ENCODE assay signal across 6 cellular contexts in genomic region chr17:21690811-21691210, GRCh38. TPM values are rescaled to one million over a fixed set of nuclear protein-coding genes. Genes with fewer than 3 reads are reported as not detected.
"Had no signal": no experiment of that assay in that cellular context is flagged by ENCODE, and none has a peak within 500 bp of the region (broad histone marks: within the 10 kb centered on the region; RNA-seq: fewer than 3 reads in every experiment).

No MANE protein-coding gene starts in this region.

RNA-seq across cellular contexts. Expression of gene KCNJ18, which starts 1.5 kb away (rescaled TPM):
- total RNA-seq: GM23248, GM23338, H1, H7, H9, HFFc6 had no signal
- polyA plus RNA-seq: GM23248, GM23338, H1 had no signal
